8 cellular contexts compared by ENCODE assay signal in genomic region chr9:136631038-136632000, GRCh38. TPM values are rescaled to one million over a fixed set of nuclear protein-coding genes. Genes with fewer than 3 reads are reported as not detected.
A peak's percentile ranks its signal among the peaks of the same experiment; 100 is the strongest.
DNase-seq lines count a peak whose midpoint lies in the region; ATAC-seq and TF ChIP-seq lines count a peak whose summit lies in the region.

No MANE protein-coding gene starts in this region.

- peaks cover 24% of the 10 kb centered on the region for H3K4me1 ChIP-seq in upper lobe of right lung

- TF ChIP-seq CTCF in upper lobe of right lung (IDR thresholded peaks at IDR 0.05) = peak; percentile 86

- peak; percentile 63 for DNase-seq in DMS53 treated with DMSO at 0.1 percent for 48 hours (lab: John Stamatoyannopoulos, UW; ENCODE audit: unreplicated experiment)
- peak; percentile 66 for DNase-seq in M059J (ENCODE audit: low read depth)
- DNase-seq in SK-N-DZ (ENCODE audit: low spot score) = peak; percentile 72
- DNase-seq in activated gamma-delta T cell treated with Interleukin-2 at 50 U/mL for 16 hours = peak; percentile 82
- peak; percentile 71 for DNase-seq in germinal center (ENCODE audit: low spot score)
- peak; percentile 34 to 95 (median 73) for DNase-seq in posterior cingulate gyrus
- peak; percentile 91 for DNase-seq in upper lobe of right lung

- no peak overlapping the region for H3K27ac ChIP-seq in upper lobe of right lung

- H3K9me3 ChIP-seq in upper lobe of right lung = no peaks in the 10 kb centered on the region

- no peak overlapping the region for H3K4me3 ChIP-seq in upper lobe of right lung

- intact Hi-C loops in posterior cingulate gyrus (cut with DNase I) = loop anchor here (1.0 kb wide), 1 partner anchor 146 kb away; no protein-coding TSS in a partner anchor
- intact Hi-C loops in upper lobe of right lung (cut with DNase I) = loop anchor here (2.0 kb wide), 1 partner anchor 143 kb away; no protein-coding TSS in a partner anchor

- no peaks in the 10 kb centered on the region for H3K36me3 ChIP-seq in upper lobe of right lung

- ATAC-seq in upper lobe of right lung = peak; percentile 92
- no peak for ATAC-seq in GM21515 (IDR thresholded peaks at IDR 0.05; ENCODE audit: unreplicated experiment)

- H3K27me3 ChIP-seq in upper lobe of right lung = no peaks in the 10 kb centered on the region

RNA-seq across cellular contexts. Expression of gene EGFL7, which starts 31.4 kb away (rescaled TPM):
- 18.0 and 20.9 TPM in 2 replicates for total RNA-seq in M059J (2014; rRNA removed; shearing (Covaris generic))
- polyA plus RNA-seq in SK-N-DZ (2014; cell fraction: cytosol; rRNA removed) = 0.73 TPM in 1 of 2 replicates, not detected in the other
- polyA plus RNA-seq in SK-N-DZ (2014; cell fraction: nucleus; rRNA removed) = 6.2 TPM in 1 of 2 replicates, not detected in the other
- 302 TPM for total RNA-seq in upper lobe of right lung

RNA-seq across cellular contexts. Expression of gene AGPAT2, which starts 55.9 kb away (rescaled TPM):
- total RNA-seq in M059J (2014; rRNA removed; shearing (Covaris generic)) = 47.9 and 55.7 TPM in 2 replicates
- 0.70 and 1.1 TPM in 2 replicates for polyA plus RNA-seq in SK-N-DZ (2014; cell fraction: cytosol; rRNA removed)
- polyA plus RNA-seq in SK-N-DZ (2014; cell fraction: nucleus; rRNA removed) = 0.12 and 0.54 TPM in 2 replicates
- 117 TPM for total RNA-seq in upper lobe of right lung

Comparison
In these comparisons a context has a peak if more than half of its experiments do, and no peak if none do; other contexts are left out.
1. RNA of gene EGFL7, which starts 31.4 kb away (total RNA-seq): 302 TPM in upper lobe of right lung (single experiment); 18.0 to 20.9 TPM in M059J; every median in the first group is over 10 times any median in the second.
2. Peak in every context shown above with its lines, with median percentiles within 50 percentile points of each other: DNase-seq.